In genomic region chr6:33117826-33118277, GRCh38 we compare ENCODE assay signal across 12 cellular contexts. TPM values are rescaled to one million over a fixed set of nuclear protein-coding genes. Genes with fewer than 3 reads are reported as not detected.
A peak's percentile ranks its signal among the peaks of the same experiment; 100 is the strongest.
DNase-seq lines count a peak whose midpoint lies in the region; ATAC-seq and TF ChIP-seq lines count a peak whose summit lies in the region.
"Had no signal": no experiment of that assay in that cellular context is flagged by ENCODE, and none has a peak within 500 bp of the region (broad histone marks: within the 10 kb centered on the region; RNA-seq: fewer than 3 reads in every experiment).

No MANE protein-coding gene starts in this region.

- peaks cover 36% of the 10 kb centered on the region for H3K4me1 ChIP-seq in HUES64 (ENCODE audit: insufficient read depth, low read length)

- H3K27ac Mint-ChIP-seq in endothelial cell (ENCODE audit: unreplicated experiment) (no peak overlapping the region), nephron progenitor cell (no peak overlapping the region)
- H3K27ac Mint-ChIP-seq in activated naive CD4-positive, alpha-beta T cell treated with anti-CD3 and anti-CD28 coated beads, Interleukin-2, amount 50 U/mL, for 72 hours = no peak overlapping the region

- peaks cover 5% of the 10 kb centered on the region for H3K9me3 ChIP-seq in HUES64 (ENCODE audit: insufficient read depth, low read depth, low read length)
- H3K9me3 ChIP-seq: esophagus muscularis mucosa had no signal

- H3K27ac ChIP-seq in HUES64 (ENCODE audit: low read depth, low read length) = peak overlapping the region; percentile 98
- H3K27ac ChIP-seq: esophagus muscularis mucosa, PC-9 had no signal

- DNase-seq in ELF-1 (ENCODE audit: low read depth, low spot score) = peak; percentile 51
- DNase-seq in endothelial cell (ENCODE audit: low spot score) = no peak
- no peak for DNase-seq in nephron progenitor cell
- no peak for DNase-seq in GM03348 (ENCODE audit: low spot score)
- DNase-seq in mesenteric fat pad (ENCODE audit: low spot score) = no peak
- no peak for DNase-seq in NCI-H1694 treated with DMSO at 0.1 percent for 48 hours (lab: John Stamatoyannopoulos, UW)
- DNase-seq in activated naive CD4-positive, alpha-beta T cell treated with anti-CD3 and anti-CD28 coated beads, Interleukin-2, amount 50 U/mL, for 72 hours (ENCODE audit: low spot score in 2 of 2) = no peak
- DNase-seq: activated effector memory CD4-positive, alpha-beta T cell treated with Interleukin-2 at 50 U/mL for 16 hours; PC-9 had no signal

- H3K9me3 Mint-ChIP-seq in endothelial cell (ENCODE audit: unreplicated experiment) (no peaks in the 10 kb centered on the region), nephron progenitor cell (peaks cover 5% of the 10 kb centered on the region)
- H3K9me3 Mint-ChIP-seq in activated naive CD4-positive, alpha-beta T cell treated with anti-CD3 and anti-CD28 coated beads, Interleukin-2, amount 50 U/mL, for 72 hours = no peaks in the 10 kb centered on the region
- H3K9me3 Mint-ChIP-seq: central memory CD8-positive, alpha-beta T cell had no signal

- TF ChIP-seq CTCF in endothelial cell (IDR thresholded peaks at IDR 0.05; ENCODE audit: unreplicated experiment) = no peak
- TF ChIP-seq CTCF in nephron progenitor cell (IDR thresholded peaks at IDR 0.05) = no peak

- H3K4me3 ChIP-seq in HUES64 (ENCODE audit: low read length) = peak overlapping the region; percentile 80
- H3K4me3 ChIP-seq: esophagus muscularis mucosa, PC-9 had no signal

- no peaks in the 10 kb centered on the region for H3K36me3 Mint-ChIP-seq in endothelial cell (ENCODE audit: low read depth, unreplicated experiment)
- no peaks in the 10 kb centered on the region for H3K36me3 Mint-ChIP-seq in nephron progenitor cell (ENCODE audit: low read depth)
- H3K36me3 Mint-ChIP-seq in activated naive CD4-positive, alpha-beta T cell treated with anti-CD3 and anti-CD28 coated beads, Interleukin-2, amount 50 U/mL, for 72 hours = peaks cover 0 to 11% of the 10 kb centered on the region in 2 donors

- ATAC-seq in activated naive CD4-positive, alpha-beta T cell treated with anti-CD3 and anti-CD28 coated beads, Interleukin-2, amount 50 U/mL, for 72 hours = no peak

- H3K4me3 Mint-ChIP-seq in endothelial cell (ENCODE audit: unreplicated experiment) (peak overlapping the region; percentile 84), nephron progenitor cell (peak overlapping the region; percentile 75)
- H3K4me3 Mint-ChIP-seq: central memory CD8-positive, alpha-beta T cell had no signal

- peak overlapping the region; percentile 96 for H3K9ac ChIP-seq in HUES64 (ENCODE audit: low read depth, low read length)

- H3K36me3 ChIP-seq in HUES64 (ENCODE audit: insufficient read depth, low read length) = peaks cover 6% of the 10 kb centered on the region; the same call in 1 of the 2 replicates
- H3K36me3 ChIP-seq: esophagus muscularis mucosa had no signal

- H3K27me3 ChIP-seq in HUES64 (ENCODE audit: insufficient read depth, low read length) = peaks cover 12% of the 10 kb centered on the region; the same call in 1 of the 2 replicates

- WGBS in HUES64 = 16% methylated on average over 6 of the region's 8 CpGs

- peaks cover 13% of the 10 kb centered on the region for H3K4me1 Mint-ChIP-seq in endothelial cell (ENCODE audit: unreplicated experiment)
- peaks cover 33% of the 10 kb centered on the region for H3K4me1 Mint-ChIP-seq in nephron progenitor cell
- H3K4me1 Mint-ChIP-seq: central memory CD8-positive, alpha-beta T cell had no signal

- H3K27me3 Mint-ChIP-seq in endothelial cell (ENCODE audit: unreplicated experiment) (peaks cover 7% of the 10 kb centered on the region), nephron progenitor cell (ENCODE audit: low read depth, poor library complexity) (peaks cover 77% of the 10 kb centered on the region)

RNA-seq across cellular contexts. Expression of gene HLA-DPB1, which starts 42.1 kb away (rescaled TPM):
- 7.6 TPM for polyA plus RNA-seq in HUES64 (2013, experiment 1 of 2)
- polyA plus RNA-seq in HUES64 (2013, experiment 2 of 2) = 7.6 TPM
- total RNA-seq in endothelial cell (ENCODE audit: unreplicated experiment) (14.4 TPM), mesenteric fat pad (52.5 TPM)
- 10 to 100 TPM; 10.6 to 39.0 TPM for total RNA-seq in activated naive CD4-positive, alpha-beta T cell treated with anti-CD3 and anti-CD28 coated beads, Interleukin-2, amount 50 U/mL, for 72 hours
- total RNA-seq: PC-9 had no signal

RNA-seq across cellular contexts. Expression of gene HLA-DPA1, which starts 44.4 kb away (rescaled TPM):
- polyA plus RNA-seq in HUES64 (2013, experiment 1 of 2) = 3.0 TPM
- 1.7 TPM for polyA plus RNA-seq in HUES64 (2013, experiment 2 of 2)
- 8.5 TPM for total RNA-seq in endothelial cell (ENCODE audit: unreplicated experiment)
- total RNA-seq in mesenteric fat pad = 82.5 TPM
- total RNA-seq in activated naive CD4-positive, alpha-beta T cell treated with anti-CD3 and anti-CD28 coated beads, Interleukin-2, amount 50 U/mL, for 72 hours = 10 to 100 TPM; 24.4 to 45.8 TPM
- total RNA-seq: PC-9 had no signal
